In the genomic region with DNA sequence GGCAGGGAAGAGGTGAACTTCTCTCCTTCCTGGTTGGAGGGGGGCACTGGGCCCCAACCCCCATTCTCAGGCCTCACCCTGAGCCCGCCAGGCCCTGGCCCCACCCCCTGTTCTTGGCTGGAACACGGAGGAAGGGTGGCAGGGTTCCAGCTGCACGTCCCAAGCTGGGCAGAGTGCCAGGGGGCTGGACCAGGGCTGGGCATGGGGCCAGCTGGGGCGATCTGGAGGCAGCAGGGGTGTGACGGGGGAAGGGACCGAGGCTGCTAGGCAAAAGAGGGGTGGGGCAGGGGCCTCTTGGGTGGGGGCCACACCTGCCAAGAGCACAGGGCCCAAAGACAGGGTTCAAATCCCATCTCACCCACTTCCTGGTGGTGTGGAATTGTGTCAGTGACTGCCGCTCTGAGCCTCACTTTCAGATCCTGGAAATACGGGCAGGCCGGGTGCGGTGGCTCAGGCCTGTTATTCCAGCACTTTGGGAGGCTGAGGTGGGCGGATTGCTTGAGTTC, we compare ENCODE assay signal across 8 cellular contexts. TPM values are rescaled to one million over a fixed set of nuclear protein-coding genes. Genes with fewer than 3 reads are reported as not detected.
A peak's percentile ranks its signal among the peaks of the same experiment; 100 is the strongest.
DNase-seq lines count a peak whose midpoint lies in the region; TF ChIP-seq lines count a peak whose summit lies in the region.

No MANE protein-coding gene starts in this region.

- peak overlapping the region; percentile 44 for H3K4me3 ChIP-seq in ovary

- TF ChIP-seq POLR2A in ovary (IDR thresholded peaks at IDR 0.05) = peak; percentile 23

- H3K27me3 ChIP-seq in ovary = no peaks in the 10 kb centered on the region

- peak; percentile 93 for DNase-seq in Ammon's horn (ENCODE audit: low spot score)
- DNase-seq in MV-4-11 (lab: John Stamatoyannopoulos, UW) = peak; percentile 19
- peak; percentile 12 for DNase-seq in T1000 (lab: John Stamatoyannopoulos, UW)
- peak; percentile 49 for DNase-seq in foreskin melanocyte
- DNase-seq in ovary = peak; percentile 98 to 100 (median 99)
- DNase-seq in GM19238 (ENCODE audit: insufficient read length, low spot score) = no peak
- no peak for DNase-seq in NOMO-1 (lab: John Stamatoyannopoulos, UW; ENCODE audit: unreplicated experiment in 2 of 2)
- DNase-seq in stimulated activated CD4-positive, alpha-beta T cell treated with anti-CD3 and anti-CD28 coated beads, Interleukin-2, amount 100 ng/mL, for 48 hours = no peak

- H3K27ac ChIP-seq in ovary = peak overlapping the region; percentile 66 to 82

- WGBS in ovary, 3 donors = 1 to 11% (median 9%) methylated on average over 10 to 11 of the region's 11 CpGs

- no peaks in the 10 kb centered on the region for H3K9me3 ChIP-seq in ovary

- intact Hi-C loops in ovary (cut with DNase I) = loop anchor here in 2 of 4 donors (10.0 kb wide), 2 partner anchors 56 to 226 kb away; no protein-coding TSS in a partner anchor

- TF ChIP-seq CTCF in ovary (IDR thresholded peaks at IDR 0.05) = no peak

- H3K4me1 ChIP-seq in ovary (ENCODE audit: insufficient read depth) = peaks cover 16% of the 10 kb centered on the region

- H3K36me3 ChIP-seq in ovary = no peaks in the 10 kb centered on the region

- TF ChIP-seq EP300 in ovary (IDR thresholded peaks at IDR 0.05) = peak; percentile 61

RNA-seq across cellular contexts. Expression of gene HIF3A, which starts 2.2 kb away (rescaled TPM):
- total RNA-seq in ovary = 10 to 100 TPM; 27.0 to 82.2 (median 57.7) TPM
- 10 to 100 TPM; 10.8 to 37.9 TPM for polyA plus RNA-seq in ovary

RNA-seq across cellular contexts. Expression of gene PPP5C, which starts 47.8 kb away (rescaled TPM):
- total RNA-seq in ovary = 10 to 100 TPM; 34.5 to 63.4 (median 45.3) TPM
- polyA plus RNA-seq in ovary = 10 to 100 TPM; 33.1 to 79.2 TPM

Comparison
In these comparisons a context has a peak if more than half of its experiments do, and no peak if none do; other contexts are left out.
1. DNase-seq: peak in Ammon's horn (single experiment), MV-4-11 (single experiment), T1000 (single experiment), foreskin melanocyte (single experiment) and ovary (5 of 5); none in GM19238 (single experiment), NOMO-1 (0 of 2) and stimulated activated CD4-positive, alpha-beta T cell treated with anti-CD3 and anti-CD28 coated beads, Interleukin-2, amount 100 ng/mL, for 48 hours (0 of 2).